Comparison of ENCODE assay signal across 20 cellular contexts in the genomic region with DNA sequence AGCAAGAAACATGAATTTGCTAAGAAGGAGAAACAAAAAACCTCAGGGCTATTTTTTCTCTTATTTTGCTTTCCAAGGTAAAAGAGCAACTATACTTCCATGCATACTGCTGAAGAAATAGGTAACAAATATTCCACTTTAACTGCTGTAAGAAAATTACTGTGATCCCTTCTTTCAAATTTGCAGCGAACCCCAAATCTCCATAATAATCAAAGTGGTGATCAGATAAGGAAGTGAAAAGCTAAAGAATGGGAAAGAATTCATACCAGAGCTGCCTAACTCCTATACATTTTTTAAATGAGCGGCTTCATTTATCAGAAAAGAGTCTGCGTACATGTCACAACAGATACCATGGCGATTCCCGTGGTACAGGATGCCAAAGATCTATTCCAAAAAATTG. TPM values are rescaled to one million over a fixed set of nuclear protein-coding genes. Genes with fewer than 3 reads are reported as not detected.
DNase-seq lines count a peak whose midpoint lies in the region; ATAC-seq and TF ChIP-seq lines count a peak whose summit lies in the region.
"Had no signal": no experiment of that assay in that cellular context is flagged by ENCODE, and none has a peak within 500 bp of the region (broad histone marks: within the 10 kb centered on the region; RNA-seq: fewer than 3 reads in every experiment).

No MANE protein-coding gene starts in this region.

- H3K9me3 ChIP-seq in OCI-LY3 (ENCODE audit: insufficient read depth, low read length) (no peaks in the 10 kb centered on the region), iPS-20b (ENCODE audit: insufficient read depth, low read depth, low read length) (no peaks in the 10 kb centered on the region), smooth muscle cell (replicated peaks; ENCODE audit: low read depth) (no peaks in the 10 kb centered on the region)
- H3K9me3 ChIP-seq: BLaER1 treated with 17β-estradiol and CSF1 and Interleukin-3, amounts not matched to agents 10 nM and 100 nM; MG63; SJSA1 had no signal

- WGBS in smooth muscle cell (ENCODE audit: low lambda C conversion rate), result 74% methylated on average over 5 of the region's 5 CpGs

- H3K4me2 ChIP-seq in OCI-LY3 (ENCODE audit: low read length) (peak overlapping the region; percentile 87; the same call in 1 of the 2 replicates), smooth muscle cell (peak overlapping the region; percentile 77)
- H3K4me2 ChIP-seq: BLaER1 treated with 17β-estradiol and CSF1 and Interleukin-3, amounts not matched to agents 10 nM and 100 nM had no signal

- H3K4me1 ChIP-seq in OCI-LY3 (ENCODE audit: low read length) (peaks cover 21% of the 10 kb centered on the region), iPS-20b (ENCODE audit: insufficient read depth, low read length) (peaks cover 33% of the 10 kb centered on the region), smooth muscle cell (ENCODE audit: low read depth) (peaks cover 18% of the 10 kb centered on the region)
- H3K4me1 ChIP-seq: BLaER1 treated with 17β-estradiol and CSF1 and Interleukin-3, amounts not matched to agents 10 nM and 100 nM; SJSA1 had no signal

- H2AFZ ChIP-seq in OCI-LY3 (ENCODE audit: low read depth, low read length), result no peak overlapping the region
- H2AFZ ChIP-seq in smooth muscle cell (ENCODE audit: low read depth), result no peak overlapping the region

- H3F3A ChIP-seq in smooth muscle cell (ENCODE audit: low read depth), result no peaks in the 10 kb centered on the region

- peaks cover 8% of the 10 kb centered on the region; the same call in 1 of the 2 replicates for H3K79me2 ChIP-seq in OCI-LY3 (ENCODE audit: low read length)
- H3K79me2 ChIP-seq in smooth muscle cell (ENCODE audit: low read depth), result peaks cover 76% of the 10 kb centered on the region

- ATAC-seq in HG03457 (IDR thresholded peaks at IDR 0.05; ENCODE audit: unreplicated experiment), result no peak
- ATAC-seq: CD8-positive, alpha-beta T cell had no signal

- H3K36me3 ChIP-seq in OCI-LY3 (replicated peaks; ENCODE audit: low read depth, low read length) (no peaks in the 10 kb centered on the region), iPS-20b (ENCODE audit: insufficient read depth, low read depth, low read length) (no peaks in the 10 kb centered on the region), smooth muscle cell (ENCODE audit: low read depth) (no peaks in the 10 kb centered on the region)
- H3K36me3 ChIP-seq: BLaER1 treated with 17β-estradiol and CSF1 and Interleukin-3, amounts not matched to agents 10 nM and 100 nM; MG63; SJSA1 had no signal

- H4K20me1 ChIP-seq in OCI-LY3 (ENCODE audit: insufficient read depth, low read length) (peaks cover 36% of the 10 kb centered on the region), smooth muscle cell (ENCODE audit: low read depth) (peaks cover 60% of the 10 kb centered on the region)
- H4K20me1 ChIP-seq: BLaER1 treated with 17β-estradiol and CSF1 and Interleukin-3, amounts not matched to agents 10 nM and 100 nM had no signal

- no peak overlapping the region for H3K27ac ChIP-seq in OCI-LY3 (ENCODE audit: low read length)
- H3K27ac ChIP-seq in iPS-20b (ENCODE audit: low read length), result no peak overlapping the region
- no peak overlapping the region for H3K27ac ChIP-seq in smooth muscle cell (ENCODE audit: low read depth)
- H3K27ac ChIP-seq: 22Rv1; BLaER1 treated with 17β-estradiol and CSF1 and Interleukin-3, amounts not matched to agents 10 nM and 100 nM; SJSA1 had no signal

- no peak for TF ChIP-seq CTCF in OCI-LY3 (IDR thresholded peaks at IDR 0.05; ENCODE audit: low read depth, low read length)
- no peak for TF ChIP-seq CTCF in smooth muscle cell (IDR thresholded peaks at IDR 0.05; ENCODE audit: borderline replicate concordance, insufficient read depth, poor library complexity, severe bottlenecking)

- DNase-seq in NCI-H1092 treated with DMSO at 0.1 percent for 48 hours (lab: John Stamatoyannopoulos, UW) (peak; percentile 78), NCI-H1092 (lab: John Stamatoyannopoulos, UW) (no peak), smooth muscle cell (lab: John Stamatoyannopoulos, UW; ENCODE audit: unreplicated experiment) (no peak), NCI-H146 treated with DMSO at 0.1 percent for 48 hours (lab: John Stamatoyannopoulos, UW; ENCODE audit: unreplicated experiment) (no peak), NCI-H446 (lab: John Stamatoyannopoulos, UW) (no peak)
- DNase-seq: CD8-positive, alpha-beta T cell; DMS153; H9; Kasumi-1; MG63; NCI-H1436; NCI-H2029 treated with DMSO at 0.1 percent for 48 hours; NK-92 treated with Interleukin-12 subunit alpha and Interleukin-12 subunit beta, amount 100 ng/mL, for 24 hours; T-helper 1 cell had no signal

- H3K27me3 ChIP-seq in OCI-LY3 (ENCODE audit: low read depth, low read length) (no peaks in the 10 kb centered on the region), iPS-20b (ENCODE audit: insufficient read depth, low read length) (no peaks in the 10 kb centered on the region; the same call in 1 of the 2 replicates), smooth muscle cell (ENCODE audit: low read depth) (no peaks in the 10 kb centered on the region)
- H3K27me3 ChIP-seq: BLaER1 treated with 17β-estradiol and CSF1 and Interleukin-3, amounts not matched to agents 10 nM and 100 nM; MG63; SJSA1 had no signal

- H3K9ac ChIP-seq in OCI-LY3 (ENCODE audit: low read length) (no peak overlapping the region), iPS-20b (ENCODE audit: low read depth, low read length) (no peak overlapping the region; the same call in 1 of the 2 replicates), smooth muscle cell (ENCODE audit: low read depth) (no peak overlapping the region)
- H3K9ac ChIP-seq: BLaER1 treated with 17β-estradiol and CSF1 and Interleukin-3, amounts not matched to agents 10 nM and 100 nM had no signal

- no peak overlapping the region for H3K4me3 ChIP-seq in OCI-LY3 (ENCODE audit: low read length)
- H3K4me3 ChIP-seq in iPS-20b (ENCODE audit: low read length), result peak overlapping the region; percentile 41; the same call in 1 of the 2 replicates
- H3K4me3 ChIP-seq in smooth muscle cell, result no peak overlapping the region
- H3K4me3 ChIP-seq: BLaER1 treated with 17β-estradiol and CSF1 and Interleukin-3, amounts not matched to agents 10 nM and 100 nM; SJSA1 had no signal

RNA-seq across cellular contexts. Expression of a gene that starts 7.2 kb away (rescaled TPM):
- total RNA-seq in smooth muscle cell, result 114 and 123 TPM in 2 replicates
- 87.1 and 96.1 TPM in 2 replicates for polyA plus RNA-seq in smooth muscle cell
